ENCODE assay signal across 1 cellular context in the genomic region with DNA sequence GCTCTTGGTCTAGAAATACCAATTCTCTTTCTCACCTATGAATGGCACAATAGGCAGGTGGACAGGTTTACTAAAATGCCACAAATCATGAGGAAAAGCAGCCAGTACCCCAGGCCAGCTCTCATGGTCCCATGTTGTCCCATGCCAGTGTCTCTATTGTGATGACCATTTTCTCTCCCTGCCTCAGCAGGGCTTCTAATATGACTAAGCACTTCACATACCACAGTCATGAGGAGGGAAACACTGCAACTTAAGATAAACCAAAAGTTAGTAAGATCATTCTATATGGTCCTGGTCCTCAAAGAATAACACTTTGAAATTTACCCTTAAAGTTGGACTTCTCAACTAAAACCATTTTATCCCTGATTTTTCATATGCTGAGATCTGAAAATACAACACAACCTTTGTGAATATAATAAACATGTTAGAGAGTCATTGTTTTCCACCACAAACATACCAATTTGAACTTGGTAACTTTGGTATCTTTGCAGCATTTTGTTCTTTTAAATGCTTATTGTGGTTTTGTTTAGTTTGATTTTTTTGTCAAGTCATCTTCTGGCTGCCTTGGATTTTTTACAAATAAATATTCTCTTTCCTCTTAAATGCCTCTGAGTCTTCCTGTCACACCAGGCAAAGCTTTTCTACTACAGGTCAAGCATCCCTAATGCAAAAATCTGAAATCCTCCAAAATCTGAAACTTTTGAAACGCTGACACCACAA.
TF ChIP-seq lines count a peak whose summit lies in the region.

No MANE protein-coding gene starts in this region.

TF ChIP-seq in K562, 482 proteins besides CTCF, POLR2A, EP300 and RAD21 (continues in another document):
- TF ChIP-seq, protein P1, sequence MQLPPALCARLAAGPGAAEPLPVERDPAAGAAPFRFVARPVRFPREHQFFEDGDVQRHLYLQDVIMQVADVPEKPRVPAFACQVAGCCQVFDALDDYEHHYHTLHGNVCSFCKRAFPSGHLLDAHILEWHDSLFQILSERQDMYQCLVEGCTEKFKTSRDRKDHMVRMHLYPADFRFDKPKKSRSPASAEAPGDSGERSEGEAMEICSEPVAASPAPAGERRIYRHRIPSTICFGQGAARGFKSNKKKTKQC (CRISPR knock-in tag; IDR thresholded peaks at IDR 0.05) = no peak
- TF ChIP-seq JUND (IDR thresholded peaks at IDR 0.05; ENCODE audit: borderline replicate concordance, low read depth, low read length) (peak; percentile 44; the same call in 1 of the 2 replicates), JUND (tag; IDR thresholded peaks at IDR 0.05; ENCODE audit: borderline replicate concordance, low read depth, low read length) (peak; percentile 41; the same call in 1 of the 3 replicates), TAF9B (IDR thresholded peaks at IDR 0.05; ENCODE audit: partially characterized antibody) (no peak), TCF3 (CRISPR knock-in tag; IDR thresholded peaks at IDR 0.05) (peak; percentile 58), MAFK (IDR thresholded peaks at IDR 0.05; ENCODE audit: low read length) (peak; percentile 74), NFE2L1 (tag; IDR thresholded peaks at IDR 0.05; ENCODE audit: borderline replicate concordance, low read depth) (0 out of 2 replicates have a peak, but pooled peaks have one; percentile 49), NFE2 (IDR thresholded peaks at IDR 0.05; ENCODE audit: low read depth) (peak; percentile 89), HMBOX1 (IDR thresholded peaks at IDR 0.05) (peak; percentile 26; the same call in 1 of the 2 replicates), TSC22D4 (tag; IDR thresholded peaks at IDR 0.05) (no peak), TEAD4 (IDR thresholded peaks at IDR 0.05; ENCODE audit: low read length) (peak; percentile 50), TEAD4 (CRISPR knock-in tag; IDR thresholded peaks at IDR 0.05; ENCODE audit: borderline replicate concordance) (no peak), ATF1 (CRISPR knock-in tag; IDR thresholded peaks at IDR 0.05) (no peak), ATF1 (tag; IDR thresholded peaks at IDR 0.05) (0 out of 2 replicates have a peak, but pooled peaks have one; percentile 18), CREB3 (tag; conservative IDR thresholded peaks at IDR 0.05; ENCODE audit: low read depth) (0 out of 2 replicates have a peak, but pooled peaks have one; percentile 45), ARID1B (IDR thresholded peaks at IDR 0.05) (peak; percentile 73), BACH1 (tag; IDR thresholded peaks at IDR 0.05) (peak; percentile 52; the same call in 1 of the 2 replicates), EHMT2 (IDR thresholded peaks at IDR 0.05) (0 out of 2 replicates have a peak, but pooled peaks have one; percentile 32), LEF1 (IDR thresholded peaks at IDR 0.05) (0 out of 2 replicates have a peak, but pooled peaks have one; percentile 22), FOSL1 (tag; conservative IDR thresholded peaks at IDR 0.05) (peak; percentile 57), CBFA2T3 (IDR thresholded peaks at IDR 0.05) (peak; percentile 51), C11orf30 (IDR thresholded peaks at IDR 0.05; ENCODE audit: low read depth) (peak; percentile 84), KDM5B (IDR thresholded peaks at IDR 0.05; ENCODE audit: insufficient replicate concordance, low read depth, low read length) (no peak), HNRNPUL1 (IDR thresholded peaks at IDR 0.05; ENCODE audit: low read length) (no peak), MAFG (tag; conservative IDR thresholded peaks at IDR 0.05) (peak; percentile 75), POLR2B (IDR thresholded peaks at IDR 0.05; ENCODE audit: low read depth, partially characterized antibody) (no peak), ZNF592 (IDR thresholded peaks at IDR 0.05) (peak; percentile 58; the same call in 1 of the 2 replicates), NR4A1 (CRISPR knock-in tag; IDR thresholded peaks at IDR 0.05) (no peak), NR4A1 (tag; IDR thresholded peaks at IDR 0.05) (0 out of 2 replicates have a peak, but pooled peaks have one; percentile 65), SMARCE1 (IDR thresholded peaks at IDR 0.05) (peak; percentile 37; the same call in 1 of the 2 replicates), MAFF (IDR thresholded peaks at IDR 0.05; ENCODE audit: low read length) (peak; percentile 39; the same call in 1 of the 2 replicates)
- TF ChIP-seq, protein P2, sequence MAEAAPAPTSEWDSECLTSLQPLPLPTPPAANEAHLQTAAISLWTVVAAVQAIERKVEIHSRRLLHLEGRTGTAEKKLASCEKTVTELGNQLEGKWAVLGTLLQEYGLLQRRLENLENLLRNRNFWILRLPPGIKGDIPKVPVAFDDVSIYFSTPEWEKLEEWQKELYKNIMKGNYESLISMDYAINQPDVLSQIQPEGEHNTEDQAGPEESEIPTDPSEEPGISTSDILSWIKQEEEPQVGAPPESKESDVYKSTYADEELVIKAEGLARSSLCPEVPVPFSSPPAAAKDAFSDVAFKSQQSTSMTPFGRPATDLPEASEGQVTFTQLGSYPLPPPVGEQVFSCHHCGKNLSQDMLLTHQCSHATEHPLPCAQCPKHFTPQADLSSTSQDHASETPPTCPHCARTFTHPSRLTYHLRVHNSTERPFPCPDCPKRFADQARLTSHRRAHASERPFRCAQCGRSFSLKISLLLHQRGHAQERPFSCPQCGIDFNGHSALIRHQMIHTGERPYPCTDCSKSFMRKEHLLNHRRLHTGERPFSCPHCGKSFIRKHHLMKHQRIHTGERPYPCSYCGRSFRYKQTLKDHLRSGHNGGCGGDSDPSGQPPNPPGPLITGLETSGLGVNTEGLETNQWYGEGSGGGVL (CRISPR knock-in tag; IDR thresholded peaks at IDR 0.05) = no peak
- TF ChIP-seq, protein P3, sequence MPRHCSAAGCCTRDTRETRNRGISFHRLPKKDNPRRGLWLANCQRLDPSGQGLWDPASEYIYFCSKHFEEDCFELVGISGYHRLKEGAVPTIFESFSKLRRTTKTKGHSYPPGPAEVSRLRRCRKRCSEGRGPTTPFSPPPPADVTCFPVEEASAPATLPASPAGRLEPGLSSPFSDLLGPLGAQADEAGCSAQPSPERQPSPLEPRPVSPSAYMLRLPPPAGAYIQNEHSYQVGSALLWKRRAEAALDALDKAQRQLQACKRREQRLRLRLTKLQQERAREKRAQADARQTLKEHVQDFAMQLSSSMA (CRISPR knock-in tag; IDR thresholded peaks at IDR 0.05) = no peak
- TF ChIP-seq, protein P4, sequence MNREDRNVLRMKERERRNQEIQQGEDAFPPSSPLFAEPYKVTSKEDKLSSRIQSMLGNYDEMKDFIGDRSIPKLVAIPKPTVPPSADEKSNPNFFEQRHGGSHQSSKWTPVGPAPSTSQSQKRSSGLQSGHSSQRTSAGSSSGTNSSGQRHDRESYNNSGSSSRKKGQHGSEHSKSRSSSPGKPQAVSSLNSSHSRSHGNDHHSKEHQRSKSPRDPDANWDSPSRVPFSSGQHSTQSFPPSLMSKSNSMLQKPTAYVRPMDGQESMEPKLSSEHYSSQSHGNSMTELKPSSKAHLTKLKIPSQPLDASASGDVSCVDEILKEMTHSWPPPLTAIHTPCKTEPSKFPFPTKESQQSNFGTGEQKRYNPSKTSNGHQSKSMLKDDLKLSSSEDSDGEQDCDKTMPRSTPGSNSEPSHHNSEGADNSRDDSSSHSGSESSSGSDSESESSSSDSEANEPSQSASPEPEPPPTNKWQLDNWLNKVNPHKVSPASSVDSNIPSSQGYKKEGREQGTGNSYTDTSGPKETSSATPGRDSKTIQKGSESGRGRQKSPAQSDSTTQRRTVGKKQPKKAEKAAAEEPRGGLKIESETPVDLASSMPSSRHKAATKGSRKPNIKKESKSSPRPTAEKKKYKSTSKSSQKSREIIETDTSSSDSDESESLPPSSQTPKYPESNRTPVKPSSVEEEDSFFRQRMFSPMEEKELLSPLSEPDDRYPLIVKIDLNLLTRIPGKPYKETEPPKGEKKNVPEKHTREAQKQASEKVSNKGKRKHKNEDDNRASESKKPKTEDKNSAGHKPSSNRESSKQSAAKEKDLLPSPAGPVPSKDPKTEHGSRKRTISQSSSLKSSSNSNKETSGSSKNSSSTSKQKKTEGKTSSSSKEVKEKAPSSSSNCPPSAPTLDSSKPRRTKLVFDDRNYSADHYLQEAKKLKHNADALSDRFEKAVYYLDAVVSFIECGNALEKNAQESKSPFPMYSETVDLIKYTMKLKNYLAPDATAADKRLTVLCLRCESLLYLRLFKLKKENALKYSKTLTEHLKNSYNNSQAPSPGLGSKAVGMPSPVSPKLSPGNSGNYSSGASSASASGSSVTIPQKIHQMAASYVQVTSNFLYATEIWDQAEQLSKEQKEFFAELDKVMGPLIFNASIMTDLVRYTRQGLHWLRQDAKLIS (CRISPR knock-in tag; IDR thresholded peaks at IDR 0.05) = no peak
- TF ChIP-seq, protein P5, sequence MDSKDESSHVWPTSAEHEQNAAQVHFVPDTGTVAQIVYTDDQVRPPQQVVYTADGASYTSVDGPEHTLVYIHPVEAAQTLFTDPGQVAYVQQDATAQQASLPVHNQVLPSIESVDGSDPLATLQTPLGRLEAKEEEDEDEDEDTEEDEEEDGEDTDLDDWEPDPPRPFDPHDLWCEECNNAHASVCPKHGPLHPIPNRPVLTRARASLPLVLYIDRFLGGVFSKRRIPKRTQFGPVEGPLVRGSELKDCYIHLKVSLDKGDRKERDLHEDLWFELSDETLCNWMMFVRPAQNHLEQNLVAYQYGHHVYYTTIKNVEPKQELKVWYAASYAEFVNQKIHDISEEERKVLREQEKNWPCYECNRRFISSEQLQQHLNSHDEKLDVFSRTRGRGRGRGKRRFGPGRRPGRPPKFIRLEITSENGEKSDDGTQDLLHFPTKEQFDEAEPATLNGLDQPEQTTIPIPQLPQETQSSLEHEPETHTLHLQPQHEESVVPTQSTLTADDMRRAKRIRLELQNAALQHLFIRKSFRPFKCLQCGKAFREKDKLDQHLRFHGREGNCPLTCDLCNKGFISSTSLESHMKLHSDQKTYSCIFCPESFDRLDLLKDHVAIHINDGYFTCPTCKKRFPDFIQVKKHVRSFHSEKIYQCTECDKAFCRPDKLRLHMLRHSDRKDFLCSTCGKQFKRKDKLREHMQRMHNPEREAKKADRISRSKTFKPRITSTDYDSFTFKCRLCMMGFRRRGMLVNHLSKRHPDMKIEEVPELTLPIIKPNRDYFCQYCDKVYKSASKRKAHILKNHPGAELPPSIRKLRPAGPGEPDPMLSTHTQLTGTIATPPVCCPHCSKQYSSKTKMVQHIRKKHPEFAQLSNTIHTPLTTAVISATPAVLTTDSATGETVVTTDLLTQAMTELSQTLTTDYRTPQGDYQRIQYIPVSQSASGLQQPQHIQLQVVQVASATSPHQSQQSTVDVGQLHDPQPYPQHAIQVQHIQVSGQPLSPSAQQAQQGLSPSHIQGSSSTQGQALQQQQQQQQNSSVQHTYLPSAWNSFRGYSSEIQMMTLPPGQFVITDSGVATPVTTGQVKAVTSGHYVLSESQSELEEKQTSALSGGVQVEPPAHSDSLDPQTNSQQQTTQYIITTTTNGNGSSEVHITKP (IDR thresholded peaks at IDR 0.05; ENCODE audit: partially characterized antibody) = no peak
- TF ChIP-seq, protein P6, sequence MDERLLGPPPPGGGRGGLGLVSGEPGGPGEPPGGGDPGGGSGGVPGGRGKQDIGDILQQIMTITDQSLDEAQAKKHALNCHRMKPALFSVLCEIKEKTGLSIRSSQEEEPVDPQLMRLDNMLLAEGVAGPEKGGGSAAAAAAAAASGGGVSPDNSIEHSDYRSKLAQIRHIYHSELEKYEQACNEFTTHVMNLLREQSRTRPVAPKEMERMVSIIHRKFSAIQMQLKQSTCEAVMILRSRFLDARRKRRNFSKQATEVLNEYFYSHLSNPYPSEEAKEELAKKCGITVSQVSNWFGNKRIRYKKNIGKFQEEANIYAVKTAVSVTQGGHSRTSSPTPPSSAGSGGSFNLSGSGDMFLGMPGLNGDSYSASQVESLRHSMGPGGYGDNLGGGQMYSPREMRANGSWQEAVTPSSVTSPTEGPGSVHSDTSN (CRISPR knock-in tag; IDR thresholded peaks at IDR 0.05; ENCODE audit: low read depth) = no peak
- TF ChIP-seq, protein P6 (tag; conservative IDR thresholded peaks at IDR 0.05; ENCODE audit: low read depth) = no peak
